ENCODE assay signal across 39 cellular contexts in genomic region chr11:64179221-64179620, GRCh38.
"Had no signal": no experiment of that assay in that cellular context is flagged by ENCODE, and none has a peak within 500 bp of the region (broad histone marks: within the 10 kb centered on the region; RNA-seq: fewer than 3 reads in every experiment).

No MANE protein-coding gene starts in this region.

- H3K27ac ChIP-seq: adrenal gland, cardiac muscle cell, VCaP had no signal

- H3K4me3 Mint-ChIP-seq: activated CD4-positive, alpha-beta memory T cell treated with anti-CD3 and anti-CD28 coated beads, Interleukin-2, amount 10 ng/mL, durations not matched to agents 7 days and 5 days; activated CD4-positive, alpha-beta T cell treated with anti-CD3 and anti-CD28 coated beads for 36 hours; activated CD4-positive, alpha-beta T cell treated with anti-CD3 and anti-CD28 coated beads, Interleukin-2, amount 10 ng/mL, durations not matched to agents 7 days and 5 days; activated naive CD4-positive, alpha-beta T cell treated with anti-CD3 and anti-CD28 coated beads for 36 hours; activated naive CD8-positive, alpha-beta T cell treated with anti-CD3 and anti-CD28 coated beads for 36 hours; activated T-cell treated with anti-CD3 and anti-CD28 coated beads, Interleukin-2, amount 50 U/mL, for 4 hours; activated T-cell treated with anti-CD3 and anti-CD28 coated beads, Interleukin-2, amount 50 U/mL, for 72 hours; activated T-helper 1 cell treated with anti-CD3 and anti-CD28 coated beads, Interleukin-12 subunit alpha, Interleukin-12 subunit beta, Interleukin-2, Interleukin-4 antibody, amounts not matched to agents 30 ng/mL and 10 ng/mL and 1 ng/mL, durations not matched to agents 14 hours and 24 hours and 36 hours; activated T-helper 17 cell treated with anti-CD3 and anti-CD28 coated beads, Interleukin-2, amount 50 U/mL, for 72 hours; central memory CD8-positive, alpha-beta T cell; T-helper 1 cell treated with Interleukin-12 subunit alpha and Interleukin-12 subunit beta and Interleukin-4 antibody, amounts not matched to agents 30 μg/mL and 1 μg/mL, for 36 hours; T-helper 2 cell treated with Interferon-gamma antibody and Interleukin-4, amounts not matched to agents 5 μg/mL and 100 μg/mL, for 36 hours; WTC11 had no signal

- H3K27me3 Mint-ChIP-seq: activated CD4-positive, alpha-beta memory T cell treated with anti-CD3 and anti-CD28 coated beads, Interleukin-2, amount 10 ng/mL, durations not matched to agents 7 days and 5 days; activated CD4-positive, alpha-beta T cell treated with anti-CD3 and anti-CD28 coated beads for 36 hours; activated CD4-positive, alpha-beta T cell treated with anti-CD3 and anti-CD28 coated beads, Interleukin-2, amount 10 ng/mL, durations not matched to agents 7 days and 5 days; activated naive CD8-positive, alpha-beta T cell treated with anti-CD3 and anti-CD28 coated beads for 36 hours; activated T-helper 17 cell treated with anti-CD3 and anti-CD28 coated beads, Interleukin-2, amount 50 U/mL, for 72 hours; brain; central memory CD8-positive, alpha-beta T cell had no signal

- DNase-seq: activated CD4-positive, alpha-beta memory T cell treated with anti-CD3 and anti-CD28 coated beads, Interleukin-2, amount 10 ng/mL, durations not matched to agents 7 days and 5 days; activated CD4-positive, alpha-beta T cell treated with anti-CD3 and anti-CD28 coated beads for 1 hour; activated CD4-positive, alpha-beta T cell treated with anti-CD3 and anti-CD28 coated beads for 36 hours; activated CD4-positive, alpha-beta T cell treated with anti-CD3 and anti-CD28 coated beads for 48 hours; activated CD4-positive, alpha-beta T cell treated with anti-CD3 and anti-CD28 coated beads, Interleukin-2, amount 10 ng/mL, durations not matched to agents 7 days and 5 days; activated CD4-positive, alpha-beta T cell treated with anti-CD3 and anti-CD28 coated beads, Interleukin-2, amount 50 U/mL, for 48 hours; activated CD4-positive, CD25-positive, alpha-beta regulatory T cell; activated CD8-positive, alpha-beta memory T cell treated with anti-CD3 and anti-CD28 coated beads, Interleukin-2, amount 50 U/mL, for 4 hours; activated effector memory CD4-positive, alpha-beta T cell treated with anti-CD3 and anti-CD28 coated beads, Interleukin-2, amount 50 U/mL, for 16 hours; activated gamma-delta T cell treated with Interleukin-2 at 50 U/mL for 16 hours; activated naive CD4-positive, alpha-beta T cell; activated naive CD4-positive, alpha-beta T cell treated with anti-CD3 and anti-CD28 coated beads for 36 hours; activated naive CD4-positive, alpha-beta T cell treated with anti-CD3 and anti-CD28 coated beads, Interleukin-2, amount 50 U/mL, for 16 hours; activated naive CD8-positive, alpha-beta T cell treated with anti-CD3 and anti-CD28 coated beads for 36 hours; activated T-cell treated with anti-CD3 and anti-CD28 coated beads for 4 hours; activated T-cell treated with anti-CD3 and anti-CD28 coated beads, Interleukin-2, amount 50 U/mL, for 1 hour; activated T-cell treated with anti-CD3 and anti-CD28 coated beads, Interleukin-2, amount 50 U/mL, for 4 hours; activated T-cell treated with anti-CD3 and anti-CD28 coated beads, Interleukin-2, amount 50 U/mL, for 72 hours; adrenal gland; amniotic stem cell; aorta; caudate nucleus; cerebellar nuclear complex; T-helper 1 cell; T-helper 2 cell; T-helper 9 cell had no signal

- FAIRE-seq: bronchial epithelial cell, TTC549 had no signal

- H3K36me3 ChIP-seq: adrenal gland, cardiac muscle cell had no signal

- ATAC-seq: activated CD4-positive, alpha-beta T cell treated with anti-CD3 and anti-CD28 coated beads for 36 hours; activated CD4-positive, CD25-positive, alpha-beta regulatory T cell treated with anti-CD3 and anti-CD28 coated beads, Interleukin-2, amount 50 U/mL, for 24 hours; activated T-cell treated with anti-CD3 and anti-CD28 coated beads, Interleukin-2, amount 50 U/mL, for 4 hours; WTC11 had no signal

- H3K4me3 ChIP-seq: adrenal gland, cardiac muscle cell had no signal

- H3K9me3 ChIP-seq: adrenal gland had no signal

- H3K27me3 ChIP-seq: adrenal gland, cardiac muscle cell had no signal

- H3K27ac Mint-ChIP-seq: activated CD4-positive, alpha-beta memory T cell treated with anti-CD3 and anti-CD28 coated beads, Interleukin-2, amount 10 ng/mL, durations not matched to agents 7 days and 5 days; activated CD4-positive, alpha-beta T cell treated with anti-CD3 and anti-CD28 coated beads for 36 hours; activated CD4-positive, alpha-beta T cell treated with anti-CD3 and anti-CD28 coated beads, Interleukin-2, amount 10 ng/mL, durations not matched to agents 7 days and 5 days; activated naive CD4-positive, alpha-beta T cell treated with anti-CD3 and anti-CD28 coated beads for 36 hours; activated naive CD4-positive, alpha-beta T cell treated with anti-CD3 and anti-CD28 coated beads, Interleukin-2, amount 50 U/mL, for 72 hours; activated naive CD8-positive, alpha-beta T cell treated with anti-CD3 and anti-CD28 coated beads for 36 hours; activated T-cell treated with anti-CD3 and anti-CD28 coated beads, Interleukin-2, amount 50 U/mL, for 72 hours; activated T-helper 1 cell treated with anti-CD3 and anti-CD28 coated beads, Interleukin-12 subunit alpha, Interleukin-12 subunit beta, Interleukin-2, Interleukin-4 antibody, amounts not matched to agents 30 ng/mL and 10 ng/mL and 1 ng/mL, durations not matched to agents 14 hours and 24 hours and 36 hours; T-helper 1 cell treated with Interleukin-12 subunit alpha and Interleukin-12 subunit beta and Interleukin-4 antibody, amounts not matched to agents 30 μg/mL and 1 μg/mL, for 36 hours; T-helper 2 cell treated with Interferon-gamma antibody and Interleukin-4, amounts not matched to agents 5 μg/mL and 100 μg/mL, for 36 hours; WTC11 had no signal

- H3K9me3 Mint-ChIP-seq: activated T-helper 17 cell treated with anti-CD3 and anti-CD28 coated beads, Interleukin-2, amount 50 U/mL, for 72 hours; central memory CD8-positive, alpha-beta T cell; T-helper 2 cell treated with Interferon-gamma antibody and Interleukin-4, amounts not matched to agents 5 μg/mL and 100 μg/mL, for 36 hours had no signal
